23 cellular contexts compared by ENCODE assay signal in the genomic region with DNA sequence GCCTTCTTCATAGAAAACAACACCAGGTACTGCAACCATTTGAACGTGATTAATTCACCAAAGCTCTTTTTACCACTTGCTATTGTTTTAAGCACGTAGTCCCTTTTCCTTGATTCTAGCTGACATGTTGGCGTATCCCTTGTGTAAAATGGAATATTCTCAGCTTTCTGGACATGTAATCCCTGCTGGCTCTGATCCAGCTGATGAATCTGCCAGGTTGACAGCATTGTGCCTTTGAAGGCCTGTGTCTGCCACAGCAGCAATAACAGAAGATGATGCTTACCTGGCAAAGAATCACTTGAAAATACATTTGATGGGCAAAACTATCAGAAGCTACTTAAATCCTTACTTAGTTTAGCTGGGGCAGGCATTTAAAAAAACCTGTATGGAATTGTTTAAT.
"Had no signal": no experiment of that assay in that cellular context is flagged by ENCODE, and none has a peak within 500 bp of the region (broad histone marks: within the 10 kb centered on the region; RNA-seq: fewer than 3 reads in every experiment).

No MANE protein-coding gene starts in this region.

- H3K27ac ChIP-seq: brain microvascular endothelial cell, cardiac muscle cell, SK-N-MC, VCaP had no signal

- DNase-seq: activated CD4-positive, alpha-beta T cell treated with anti-CD3 and anti-CD28 coated beads for 36 hours; activated CD4-positive, alpha-beta T cell treated with anti-CD3 and anti-CD28 coated beads, Interleukin-2, amount 50 U/mL, for 1 hour; activated CD8-positive, alpha-beta memory T cell treated with anti-CD3 and anti-CD28 coated beads, Interleukin-2, amount 50 U/mL, for 4 hours; activated CD8-positive, alpha-beta T cell treated with anti-CD3 and anti-CD28 coated beads for 36 hours; activated gamma-delta T cell treated with Interleukin-2 at 50 U/mL for 16 hours; activated naive CD4-positive, alpha-beta T cell treated with anti-CD3 and anti-CD28 coated beads, Interleukin-2, amount 10 ng/mL, durations not matched to agents 7 days and 5 days; activated naive CD8-positive, alpha-beta T cell treated with anti-CD3 and anti-CD28 coated beads for 36 hours; activated T-cell treated with anti-CD3 and anti-CD28 coated beads, Interleukin-2, amount 50 U/mL, for 72 hours; brain microvascular endothelial cell; KG1; NCI-H1048; NCI-H1417; NCI-H1930; NCI-H2107; NCI-H226; NCI-H526 treated with DMSO at 0.1 percent for 48 hours; OCI-M1; RPMI8226; T-cell; T-helper 2 cell had no signal

- H3K4me3 ChIP-seq: cardiac muscle cell, SK-N-MC had no signal

- H3K36me3 ChIP-seq: brain microvascular endothelial cell, cardiac muscle cell had no signal

- H3K27me3 ChIP-seq: brain microvascular endothelial cell, cardiac muscle cell had no signal
